In genomic region chr22:18148508-18148965, GRCh38 we compare ENCODE assay signal across 1 cellular context.
TF ChIP-seq lines count a peak whose summit lies in the region.

No MANE protein-coding gene starts in this region.

TF ChIP-seq in HepG2, 621 proteins besides CTCF, POLR2A, EP300 and RAD21 (continues in another document):
- no peak for TF ChIP-seq SP140L (CRISPR knock-in tag; IDR thresholded peaks at IDR 0.05; ENCODE audit: borderline replicate concordance)
- no peak for TF ChIP-seq ZNF510 (CRISPR knock-in tag; IDR thresholded peaks at IDR 0.05; ENCODE audit: low read depth)
- no peak for TF ChIP-seq ZNF468 (CRISPR knock-in tag; IDR thresholded peaks at IDR 0.05)
- TF ChIP-seq ZNF362 (CRISPR knock-in tag; IDR thresholded peaks at IDR 0.05; ENCODE audit: borderline replicate concordance) = peak; percentile 77
- TF ChIP-seq ZNF724P (CRISPR knock-in tag; IDR thresholded peaks at IDR 0.05; ENCODE audit: borderline replicate concordance) = no peak
- TF ChIP-seq HDAC6 (IDR thresholded peaks at IDR 0.05; ENCODE audit: low read depth, low read length) = no peak
- peak; percentile 97 for TF ChIP-seq MIXL1 (CRISPR knock-in tag; IDR thresholded peaks at IDR 0.05)
- TF ChIP-seq TARDBP (CRISPR knock-in tag; IDR thresholded peaks at IDR 0.05) = peak; percentile 90
- TF ChIP-seq SOX6 (IDR thresholded peaks at IDR 0.05) = no peak
- peak; percentile 82; the same call in 1 of the 2 replicates for TF ChIP-seq SOX6 (CRISPR knock-in tag; IDR thresholded peaks at IDR 0.05)
- peak; percentile 69 for TF ChIP-seq NFIC (IDR thresholded peaks at IDR 0.05; ENCODE audit: low read length)
- TF ChIP-seq ZNF280D (CRISPR knock-in tag; IDR thresholded peaks at IDR 0.05) = peak; percentile 91; the same call in 1 of the 2 replicates
- TF ChIP-seq HNRNPL (IDR thresholded peaks at IDR 0.05; ENCODE audit: low read depth, low read length) = no peak
- TF ChIP-seq NKX3-1 (CRISPR knock-in tag; IDR thresholded peaks at IDR 0.05) = no peak
- no peak for TF ChIP-seq ARNT (IDR thresholded peaks at IDR 0.05)
- TF ChIP-seq ZNF883 (CRISPR knock-in tag; IDR thresholded peaks at IDR 0.05; ENCODE audit: not compliant biosample characterization) = peak; percentile 23
- peak; percentile 69 for TF ChIP-seq THRA (CRISPR knock-in tag; IDR thresholded peaks at IDR 0.05; ENCODE audit: borderline replicate concordance)
- peak; percentile 66 for TF ChIP-seq ZFX (CRISPR knock-in tag; IDR thresholded peaks at IDR 0.05; ENCODE audit: low read depth)
- no peak for TF ChIP-seq FOXK2 (IDR thresholded peaks at IDR 0.05)
- TF ChIP-seq PHF5A (CRISPR knock-in tag; IDR thresholded peaks at IDR 0.05; ENCODE audit: low read depth, unreplicated experiment) = peak; percentile 60
- TF ChIP-seq SIN3B (IDR thresholded peaks at IDR 0.05; ENCODE audit: low read length) = no peak
- no peak for TF ChIP-seq ZNF263 (CRISPR knock-in tag; IDR thresholded peaks at IDR 0.05)
- TF ChIP-seq ZSCAN12 (CRISPR knock-in tag; IDR thresholded peaks at IDR 0.05) = no peak
- no peak for TF ChIP-seq HNRNPK (IDR thresholded peaks at IDR 0.05; ENCODE audit: low read depth, low read length, poor library complexity, severe bottlenecking)
- TF ChIP-seq ELF4 (CRISPR knock-in tag; IDR thresholded peaks at IDR 0.05; ENCODE audit: borderline replicate concordance) = no peak; the same call in 1 of the 2 replicates
- peak; percentile 53; the same call in 1 of the 2 replicates for TF ChIP-seq SOX13 (IDR thresholded peaks at IDR 0.05)
- TF ChIP-seq SOX13 (CRISPR knock-in tag; conservative IDR thresholded peaks at IDR 0.05 in 1 of 2, IDR thresholded peaks at IDR 0.05 in 1 of 2) = peak in 1 of 2 experiments; percentile 80; a peak in 2 of 4 replicates
- peak; percentile 86; the same call in 1 of the 2 replicates for TF ChIP-seq MXD4 (CRISPR knock-in tag; IDR thresholded peaks at IDR 0.05)
- TF ChIP-seq NCOR1 (IDR thresholded peaks at IDR 0.05; ENCODE audit: borderline replicate concordance, low read length) = peak; percentile 85; the same call in 1 of the 2 replicates
- no peak; the same call in 1 of the 2 replicates for TF ChIP-seq TCF7 (IDR thresholded peaks at IDR 0.05; ENCODE audit: low read depth)
- TF ChIP-seq E2F5 (CRISPR knock-in tag; conservative IDR thresholded peaks at IDR 0.05) = no peak
- TF ChIP-seq AKAP8 (CRISPR knock-in tag; IDR thresholded peaks at IDR 0.05) = peak; percentile 73; the same call in 1 of the 2 replicates
- TF ChIP-seq ZNF691 (CRISPR knock-in tag; IDR thresholded peaks at IDR 0.05; ENCODE audit: borderline replicate concordance, low read depth) = peak; percentile 90; the same call in 1 of the 2 replicates
- TF ChIP-seq TEF (CRISPR knock-in tag; IDR thresholded peaks at IDR 0.05) = peak; percentile 97
- TF ChIP-seq TRAFD1 (CRISPR knock-in tag; IDR thresholded peaks at IDR 0.05; ENCODE audit: borderline replicate concordance) = 0 out of 2 replicates have a peak, but pooled peaks have one; percentile 72
- TF ChIP-seq SIX4 (CRISPR knock-in tag; IDR thresholded peaks at IDR 0.05) = peak; percentile 66; the same call in 1 of the 2 replicates
- TF ChIP-seq ZNF292 (CRISPR knock-in tag; IDR thresholded peaks at IDR 0.05; ENCODE audit: borderline replicate concordance, low read depth) = peak; percentile 90; the same call in 1 of the 2 replicates
- TF ChIP-seq TOE1 (CRISPR knock-in tag; IDR thresholded peaks at IDR 0.05) = no peak
- TF ChIP-seq DNMT3B (CRISPR knock-in tag; conservative IDR thresholded peaks at IDR 0.05) = peak; percentile 75; the same call in 1 of the 2 replicates
- TF ChIP-seq MIER2 (CRISPR knock-in tag; IDR thresholded peaks at IDR 0.05) = no peak
- peak; percentile 72; the same call in 1 of the 2 replicates for TF ChIP-seq ZBTB39 (CRISPR knock-in tag; IDR thresholded peaks at IDR 0.05)
- peak; percentile 99 to 100 for TF ChIP-seq MAFK (conservative IDR thresholded peaks at IDR 0.05 in 1 of 2, IDR thresholded peaks at IDR 0.05 in 1 of 2; ENCODE audit: low read length in 2 of 2)
- no peak for TF ChIP-seq FOXP1 (IDR thresholded peaks at IDR 0.05)
- TF ChIP-seq FOXP1 (CRISPR knock-in tag; IDR thresholded peaks at IDR 0.05) = peak; percentile 80
- no peak for TF ChIP-seq NBN (conservative IDR thresholded peaks at IDR 0.05)
- peak; percentile 76; the same call in 1 of the 2 replicates for TF ChIP-seq ZC3H4 (CRISPR knock-in tag; IDR thresholded peaks at IDR 0.05; ENCODE audit: borderline replicate concordance)
- TF ChIP-seq ZNF18 (CRISPR knock-in tag; IDR thresholded peaks at IDR 0.05; ENCODE audit: insufficient replicate concordance) = no peak
- no peak for TF ChIP-seq ARHGAP35 (CRISPR knock-in tag; IDR thresholded peaks at IDR 0.05; ENCODE audit: borderline replicate concordance)
- peak; percentile 51; the same call in 1 of the 2 replicates for TF ChIP-seq ZNF281 (CRISPR knock-in tag; IDR thresholded peaks at IDR 0.05; ENCODE audit: borderline replicate concordance)
- no peak for TF ChIP-seq SMAD9 (CRISPR knock-in tag; IDR thresholded peaks at IDR 0.05)
- TF ChIP-seq ZNF451 (CRISPR knock-in tag; IDR thresholded peaks at IDR 0.05) = peak; percentile 68; the same call in 1 of the 2 replicates
